Comparison of ENCODE assay signal across 1 cellular context in genomic region chr2:218395826-218396687, GRCh38.
TF ChIP-seq lines count a peak whose summit lies in the region.

No MANE protein-coding gene starts in this region.

TF ChIP-seq in K562, 482 proteins besides CTCF, POLR2A, EP300 and RAD21 (continued from another document and continues in another):
- TF ChIP-seq CHD7 (IDR thresholded peaks at IDR 0.05; ENCODE audit: low read depth, low read length) (no peak), CLOCK (CRISPR knock-in tag; IDR thresholded peaks at IDR 0.05; ENCODE audit: borderline replicate concordance) (no peak), EGR1 (conservative IDR thresholded peaks at IDR 0.05) (peak; percentile 99), ZNF592 (IDR thresholded peaks at IDR 0.05) (peak; percentile 69), HMGN3 (IDR thresholded peaks at IDR 0.05; ENCODE audit: borderline replicate concordance, extremely low read depth, insufficient read length, low read depth, low read length) (peak; percentile 93), NFIC (IDR thresholded peaks at IDR 0.05) (no peak), NCOR1 (IDR thresholded peaks at IDR 0.05) (peak; percentile 70), PHB2 (IDR thresholded peaks at IDR 0.05; ENCODE audit: low read depth) (no peak), CHAMP1 (IDR thresholded peaks at IDR 0.05) (0 out of 2 replicates have a peak, but pooled peaks have one; percentile 37), TRIM28 (IDR thresholded peaks at IDR 0.05) (0 out of 2 replicates have a peak, but pooled peaks have one; percentile 13), RHOXF2B (CRISPR knock-in tag; conservative IDR thresholded peaks at IDR 0.05) (no peak), HNRNPUL1 (IDR thresholded peaks at IDR 0.05; ENCODE audit: low read length) (no peak), ZNF696 (CRISPR knock-in tag; conservative IDR thresholded peaks at IDR 0.05) (no peak), ZFP30 (CRISPR knock-in tag; IDR thresholded peaks at IDR 0.05; ENCODE audit: borderline replicate concordance) (no peak), ADNP (tag; IDR thresholded peaks at IDR 0.05) (peak; percentile 55; the same call in 1 of the 2 replicates), ZBTB7A (IDR thresholded peaks at IDR 0.05; ENCODE audit: borderline replicate concordance, control insufficient read depth, low read depth, low read length) (peak; percentile 93), MBD2 (IDR thresholded peaks at IDR 0.05; ENCODE audit: borderline replicate concordance, low read depth) (peak; percentile 41; the same call in 1 of the 2 replicates), DNMT1 (IDR thresholded peaks at IDR 0.05) (no peak), ZNF134 (CRISPR knock-in tag; conservative IDR thresholded peaks at IDR 0.05) (no peak), VEZF1 (CRISPR knock-in tag; IDR thresholded peaks at IDR 0.05) (peak; percentile 97), SMC3 (conservative IDR thresholded peaks at IDR 0.05; ENCODE audit: insufficient read depth, low read depth, low read length) (peak; percentile 69), KLF10 (CRISPR knock-in tag; IDR thresholded peaks at IDR 0.05) (no peak), MAFF (IDR thresholded peaks at IDR 0.05; ENCODE audit: low read length) (no peak), POLR2H (tag; IDR thresholded peaks at IDR 0.05; ENCODE audit: low read depth) (peak; percentile 59; the same call in 1 of the 2 replicates), NFRKB (IDR thresholded peaks at IDR 0.05; ENCODE audit: low read depth) (peak; percentile 32; the same call in 1 of the 2 replicates), TRIM24 (IDR thresholded peaks at IDR 0.05) (0 out of 4 replicates have a peak, but pooled peaks of 1 of the 2 experiments have one; percentile 9), TAL1 (IDR thresholded peaks at IDR 0.05) (no peak; the same call in 1 of the 2 replicates), E2F4 (CRISPR knock-in tag; IDR thresholded peaks at IDR 0.05; ENCODE audit: low read depth) (no peak), ARHGAP35 (IDR thresholded peaks at IDR 0.05; ENCODE audit: partially characterized antibody) (no peak), KLF1 (tag; IDR thresholded peaks at IDR 0.05) (no peak), ZNF57 (CRISPR knock-in tag; IDR thresholded peaks at IDR 0.05) (no peak), YY1 (IDR thresholded peaks at IDR 0.05; ENCODE audit: borderline replicate concordance in 1 of 3, control insufficient read depth in 1 of 3, extremely low read depth in 1 of 3, insufficient read depth in 3 of 3, insufficient read length in 1 of 3, insufficient replicate concordance in 2 of 3, low read depth in 1 of 3, low read length in 2 of 3) (peak in 2 of 3 experiments; percentile 66 to 82), POLR2AphosphoS5 (IDR thresholded peaks at IDR 0.05; ENCODE audit: control insufficient read depth, insufficient read depth, low read depth, low read length) (peak; percentile 64; the same call in 1 of the 2 replicates)
